8 cellular contexts compared by ENCODE assay signal in genomic region chr10:103350522-103351260, GRCh38. TPM values are rescaled to one million over a fixed set of nuclear protein-coding genes. Genes with fewer than 3 reads are reported as not detected.
DNase-seq lines count a peak whose midpoint lies in the region; ATAC-seq and TF ChIP-seq lines count a peak whose summit lies in the region.

PCGF6 (minus strand) TSS chr10:103351140; CDS start chr10:103351066, 74 bp downstream.

- H3K4me1 ChIP-seq in OCI-LY3 (ENCODE audit: low read length): peaks cover 10% of the 10 kb centered on the region; the same call in 1 of the 2 replicates
- no peaks in the 10 kb centered on the region for H3K4me1 ChIP-seq in mucosa of descending colon (ENCODE audit: low read depth)

- H3K36me3 ChIP-seq in OCI-LY3 (replicated peaks; ENCODE audit: low read depth, low read length): peaks cover 10% of the 10 kb centered on the region
- no peaks in the 10 kb centered on the region for H3K36me3 ChIP-seq in mucosa of descending colon (ENCODE audit: low read depth)

- ATAC-seq in GM19452 (IDR thresholded peaks at IDR 0.05; ENCODE audit: unreplicated experiment): peak; percentile 83
- ATAC-seq in mucosa of descending colon: peak; percentile 97

- H2AFZ ChIP-seq in OCI-LY3 (ENCODE audit: low read depth, low read length): peak within 1 kb of the TSS; percentile 97

- peak; percentile 85 for DNase-seq in COLO668 (lab: John Stamatoyannopoulos, UW; ENCODE audit: unreplicated experiment)
- DNase-seq in HPDE6-E6E7 (ENCODE audit: extremely low spot score): peak; percentile 85
- DNase-seq in activated T-cell treated with anti-CD3 and anti-CD28 coated beads for 4 hours: peak; percentile 38
- no peak for DNase-seq in epithelial cell of prostate (ENCODE audit: low read depth, low spot score)
- peak; percentile 78 to 88 (median 79) for DNase-seq in mucosa of descending colon
- peak; percentile 42 to 44 for DNase-seq in stimulated activated CD8-positive, alpha-beta memory T cell treated with anti-CD3 and anti-CD28 coated beads, Interleukin-4, amount 100 ng/mL, for 1 hour (ENCODE audit: low read depth in 2 of 2, low spot score in 1 of 2)

- H3K27ac ChIP-seq in OCI-LY3 (ENCODE audit: low read length) (peak within 1 kb of the TSS; percentile 45), epithelial cell of prostate (peak within 1 kb of the TSS; percentile 43)

- H3K27me3 ChIP-seq in OCI-LY3 (ENCODE audit: low read depth, low read length): no peaks in the 10 kb centered on the region

- intact Hi-C loops in mucosa of descending colon (cut with DNase I, micrococcal nuclease): no loop called here

- no peaks in the 10 kb centered on the region for H3K9me3 ChIP-seq in OCI-LY3 (ENCODE audit: insufficient read depth, low read length)
- H3K9me3 ChIP-seq in mucosa of descending colon: no peaks in the 10 kb centered on the region

- H3K4me2 ChIP-seq in OCI-LY3 (ENCODE audit: low read length): peak within 1 kb of the TSS; percentile 92

- no peaks in the 10 kb centered on the region for H4K20me1 ChIP-seq in OCI-LY3 (ENCODE audit: insufficient read depth, low read length)

- peak within 1 kb of the TSS; percentile 92 for H3K4me3 ChIP-seq in OCI-LY3 (ENCODE audit: low read length)
- peak within 1 kb of the TSS; percentile 71 for H3K4me3 ChIP-seq in mucosa of descending colon

- TF ChIP-seq CTCF in OCI-LY3 (IDR thresholded peaks at IDR 0.05; ENCODE audit: low read depth, low read length) (no peak), mucosa of descending colon (IDR thresholded peaks at IDR 0.05) (no peak)

- peak within 1 kb of the TSS; percentile 84 for H3K9ac ChIP-seq in OCI-LY3 (ENCODE audit: low read length)

- H3K79me2 ChIP-seq in OCI-LY3 (ENCODE audit: low read length): peaks cover 23% of the 10 kb centered on the region

RNA-seq across cellular contexts. Expression of gene PCGF6, which starts in this region (rescaled TPM):
- 10 to 100 TPM in 1 of 3 donors, 1 to 10 TPM in 2; 5.2 to 10.6 (median 5.7) TPM for total RNA-seq in mucosa of descending colon
